ENCODE assay signal across 21 cellular contexts in genomic region chr12:115325858-115326257, GRCh38.
DNase-seq lines count a peak whose midpoint lies in the region; ATAC-seq, FAIRE-seq and TF ChIP-seq lines count a peak whose summit lies in the region.
"Had no signal": no experiment of that assay in that cellular context is flagged by ENCODE, and none has a peak within 500 bp of the region (broad histone marks: within the 10 kb centered on the region; RNA-seq: fewer than 3 reads in every experiment).

No MANE protein-coding gene starts in this region.

- TF ChIP-seq CTCF in bronchial epithelial cell (IDR thresholded peaks at IDR 0.05; ENCODE audit: insufficient read depth, low read length, severe bottlenecking) = no peak
- TF ChIP-seq CTCF in lower lobe of right lung (IDR thresholded peaks at IDR 0.05) = no peak
- no peak for TF ChIP-seq CTCF in thoracic aorta (IDR thresholded peaks at IDR 0.05)
- no peak for TF ChIP-seq CTCF in psoas muscle (IDR thresholded peaks at IDR 0.05)

- intact Hi-C loops in lower lobe of right lung (cut with DNase I) = no loop called here
- intact Hi-C loops in psoas muscle (cut with DNase I) = no loop called here

- H3K36me3 ChIP-seq in bronchial epithelial cell (ENCODE audit: control insufficient read depth, insufficient read depth, low read length) = no peaks in the 10 kb centered on the region
- no peaks in the 10 kb centered on the region for H3K36me3 ChIP-seq in lower lobe of right lung
- no peaks in the 10 kb centered on the region for H3K36me3 ChIP-seq in thoracic aorta
- no peaks in the 10 kb centered on the region for H3K36me3 ChIP-seq in psoas muscle (ENCODE audit: insufficient read depth in 1 of 2, low read depth in 1 of 2)
- H3K36me3 ChIP-seq: gastrocnemius medialis had no signal

- H3K27me3 ChIP-seq in bronchial epithelial cell (ENCODE audit: control insufficient read depth, insufficient read depth, low read length) (no peaks in the 10 kb centered on the region), lower lobe of right lung (ENCODE audit: low read depth) (no peaks in the 10 kb centered on the region), thoracic aorta (replicated peaks; ENCODE audit: insufficient read depth) (no peaks in the 10 kb centered on the region), psoas muscle (ENCODE audit: insufficient read depth in 3 of 3, low read length in 2 of 3) (no peaks in the 10 kb centered on the region)
- H3K27me3 ChIP-seq: gastrocnemius medialis had no signal

- H3K4me1 ChIP-seq in lower lobe of right lung (no peaks in the 10 kb centered on the region), thoracic aorta (ENCODE audit: control insufficient read depth in 1 of 2, low read depth in 2 of 2) (peaks cover 14 to 37% of the 10 kb centered on the region in 2 donors), psoas muscle (no peaks in the 10 kb centered on the region)

- FAIRE-seq in bronchial epithelial cell (lab: Jason Lieb, UNC) = no peak
- FAIRE-seq: K562, kidney had no signal

- no peaks in the 10 kb centered on the region for H3K9me3 ChIP-seq in lower lobe of right lung
- no peaks in the 10 kb centered on the region for H3K9me3 ChIP-seq in thoracic aorta
- H3K9me3 ChIP-seq in psoas muscle = no peaks in the 10 kb centered on the region
- H3K9me3 ChIP-seq: gastrocnemius medialis had no signal

- DNase-seq in NCI-H2029 (lab: John Stamatoyannopoulos, UW) (peak; percentile 75), bronchial epithelial cell (ENCODE audit: low read depth) (peak; percentile 80), lower lobe of right lung (no peak), thoracic aorta (ENCODE audit: low spot score) (no peak), NCI-H2107 (lab: John Stamatoyannopoulos, UW) (no peak), islet precursor cell (no peak), psoas muscle (no peak)
- DNase-seq: activated CD4-positive, alpha-beta T cell treated with anti-CD3 and anti-CD28 coated beads for 1 hour; activated CD8-positive, alpha-beta memory T cell treated with anti-CD3 and anti-CD28 coated beads for 24 hours; activated naive CD4-positive, alpha-beta T cell treated with anti-CD3 and anti-CD28 coated beads for 36 hours; activated T-cell treated with anti-CD3 and anti-CD28 coated beads, Interleukin-2, amount 50 U/mL, for 48 hours; CD8-positive, alpha-beta T cell; DMS153; gastrocnemius medialis; H7; kidney; NCI-H1694; NCI-H69 had no signal

- no peak overlapping the region for H3K27ac ChIP-seq in lower lobe of right lung
- H3K27ac ChIP-seq in thoracic aorta = peak overlapping the region; percentile 16 to 75
- H3K27ac ChIP-seq in psoas muscle = no peak overlapping the region
- H3K27ac ChIP-seq: RWPE1 had no signal

- 62 to 87% (median 64%) methylated on average over 3 of the region's 3 CpGs for WGBS in psoas muscle, 3 donors

- ATAC-seq in lower lobe of right lung = peak; percentile 54 to 62
- peak; percentile 45 for ATAC-seq in thoracic aorta (ENCODE audit: insufficient number of reproducible peaks, low FRiP score, low read depth)
- no peak for ATAC-seq in psoas muscle
- ATAC-seq: CD8-positive, alpha-beta T cell; gastrocnemius medialis; K562; natural killer cell treated with Interleukin-12 subunit alpha and Interleukin-12 subunit beta and Interleukin-15 and Interleukin-18, amount 100 ng/mL, for 72 hours had no signal

- H3K4me3 ChIP-seq in bronchial epithelial cell (ENCODE audit: low read depth, low read length) (no peak overlapping the region), lower lobe of right lung (no peak overlapping the region), thoracic aorta (no peak overlapping the region), psoas muscle (no peak overlapping the region)
- H3K4me3 ChIP-seq: gastrocnemius medialis, K562 had no signal

Comparison
In these comparisons a context has a peak if more than half of its experiments do, and no peak if none do; other contexts are left out.
1. DNase-seq: peak in NCI-H2029 (single experiment) and bronchial epithelial cell (single experiment); none in lower lobe of right lung (single experiment), thoracic aorta (single experiment), NCI-H2107 (single experiment), islet precursor cell (single experiment) and psoas muscle (0 of 2).
2. ATAC-seq: peak in lower lobe of right lung (2 of 2) and thoracic aorta (single experiment); none in psoas muscle (0 of 4).
3. H3K27ac ChIP-seq: peak in thoracic aorta (2 of 2); none in lower lobe of right lung (single experiment) and psoas muscle (single experiment).